Comparison of ENCODE assay signal across 8 cellular contexts in genomic region chr7:124930173-124930623, GRCh38. TPM values are rescaled to one million over a fixed set of nuclear protein-coding genes. Genes with fewer than 3 reads are reported as not detected.
DNase-seq lines count a peak whose midpoint lies in the region; ATAC-seq and TF ChIP-seq lines count a peak whose summit lies in the region.

No MANE protein-coding gene starts in this region.

- CTCF ChIA-PET in activated naive CD4-positive, alpha-beta T cell treated with anti-CD3 and anti-CD28 coated beads for 36 hours (lab: Charles Lee) = interaction anchor here (0.6 to 0.7 kb wide), 2 partner anchors 9 to 12 kb away, joined by 3 to 4 read pairs; no protein-coding TSS in a partner anchor

- H3K27me3 ChIP-seq in left lung (no peaks in the 10 kb centered on the region), tibial artery (no peaks in the 10 kb centered on the region)

- peaks cover 13% of the 10 kb centered on the region for H3K36me3 Mint-ChIP-seq in activated naive CD4-positive, alpha-beta T cell treated with anti-CD3 and anti-CD28 coated beads for 36 hours (ENCODE audit: low read depth)
- H3K36me3 Mint-ChIP-seq in activated naive CD8-positive, alpha-beta T cell = peaks cover 12% of the 10 kb centered on the region

- no peak for DNase-seq in activated naive CD4-positive, alpha-beta T cell treated with anti-CD3 and anti-CD28 coated beads for 36 hours
- DNase-seq in activated naive CD4-positive, alpha-beta T cell treated with Interleukin-2 at 50 U/mL for 16 hours = no peak
- DNase-seq in left lung (no peak), tibial artery (no peak), MV-4-11 (lab: John Stamatoyannopoulos, UW) (no peak), C1 segment of cervical spinal cord (lab: John Stamatoyannopoulos, UW) (no peak)

- H3K27ac ChIP-seq in left lung (peak overlapping the region; percentile 73 to 90), tibial artery (peak overlapping the region; percentile 86 to 92)

- H3K36me3 ChIP-seq in left lung (no peaks in the 10 kb centered on the region), tibial artery (no peaks in the 10 kb centered on the region)

- H3K4me3 Mint-ChIP-seq in activated naive CD4-positive, alpha-beta T cell treated with anti-CD3 and anti-CD28 coated beads for 36 hours = peak overlapping the region; percentile 97
- peak overlapping the region; percentile 99 for H3K4me3 Mint-ChIP-seq in activated naive CD8-positive, alpha-beta T cell

- ATAC-seq in left lung = no peak
- ATAC-seq in GM21367 (IDR thresholded peaks at IDR 0.05; ENCODE audit: unreplicated experiment) = no peak

- H3K9me3 ChIP-seq in left lung (no peaks in the 10 kb centered on the region), tibial artery (no peaks in the 10 kb centered on the region)

- H3K9me3 Mint-ChIP-seq in activated naive CD4-positive, alpha-beta T cell treated with anti-CD3 and anti-CD28 coated beads for 36 hours = no peaks in the 10 kb centered on the region
- no peaks in the 10 kb centered on the region for H3K9me3 Mint-ChIP-seq in activated naive CD8-positive, alpha-beta T cell (ENCODE audit: low read depth)

- TF ChIP-seq CTCF in left lung (IDR thresholded peaks at IDR 0.05) (no peak), tibial artery (IDR thresholded peaks at IDR 0.05) (no peak)

- peak overlapping the region; percentile 64 to 66 for H3K4me3 ChIP-seq in left lung
- peak overlapping the region; percentile 62 to 69 for H3K4me3 ChIP-seq in tibial artery

- H3K27ac Mint-ChIP-seq in activated naive CD4-positive, alpha-beta T cell treated with anti-CD3 and anti-CD28 coated beads for 36 hours = peak overlapping the region; percentile 90
- peak overlapping the region; percentile 97 for H3K27ac Mint-ChIP-seq in activated naive CD8-positive, alpha-beta T cell

- intact Hi-C loops in activated naive CD4-positive, alpha-beta T cell treated with anti-CD3 and anti-CD28 coated beads for 36 hours (cut with micrococcal nuclease) = no loop called here
- intact Hi-C loops in left lung (cut with DNase I) = no loop called here
- intact Hi-C loops in tibial artery (cut with DNase I; ENCODE audit: low total_unique reads) = no loop called here

- no peaks in the 10 kb centered on the region for H3K27me3 Mint-ChIP-seq in activated naive CD4-positive, alpha-beta T cell treated with anti-CD3 and anti-CD28 coated beads for 36 hours (ENCODE audit: low read depth)
- H3K27me3 Mint-ChIP-seq in activated naive CD8-positive, alpha-beta T cell = no peaks in the 10 kb centered on the region

- H3K4me1 Mint-ChIP-seq in activated naive CD4-positive, alpha-beta T cell treated with anti-CD3 and anti-CD28 coated beads for 36 hours (ENCODE audit: low read depth) = peaks cover 38% of the 10 kb centered on the region
- peaks cover 46% of the 10 kb centered on the region for H3K4me1 Mint-ChIP-seq in activated naive CD8-positive, alpha-beta T cell (ENCODE audit: low read depth)

- H3K4me1 ChIP-seq in left lung = peaks cover 10 to 11% of the 10 kb centered on the region in 2 donors
- H3K4me1 ChIP-seq in tibial artery = peaks cover 0 to 19% (median 5%) of the 10 kb centered on the region in 4 donors

RNA-seq across cellular contexts. Expression of gene POT1, which starts 0.6 kb away (rescaled TPM):
- total RNA-seq in activated naive CD4-positive, alpha-beta T cell treated with anti-CD3 and anti-CD28 coated beads for 36 hours = 10 to 100 TPM; 36.1 to 38.3 TPM
- 10 to 100 TPM; 16.2 to 18.1 TPM for total RNA-seq in left lung
